ENCODE assay signal across 17 cellular contexts in the genomic region with DNA sequence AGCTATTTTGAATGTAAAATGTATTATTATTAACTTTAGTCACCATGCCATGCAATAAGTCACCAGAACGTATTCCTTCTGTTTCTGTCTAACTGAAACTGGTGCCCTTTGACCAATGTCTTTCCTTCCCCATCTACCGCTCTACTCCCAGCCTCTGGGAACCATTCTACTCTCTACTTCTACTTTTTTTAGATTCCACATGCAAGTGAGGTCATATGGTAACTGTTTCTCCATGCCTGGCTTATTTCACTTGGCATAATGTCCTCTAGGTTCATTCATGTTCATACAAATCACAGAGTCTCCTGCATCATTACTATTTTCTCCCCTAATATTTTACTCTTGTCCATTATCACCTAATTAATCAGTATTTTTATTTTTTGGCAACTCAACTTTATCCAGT.
"Had no signal": no experiment of that assay in that cellular context is flagged by ENCODE, and none has a peak within 500 bp of the region (broad histone marks: within the 10 kb centered on the region; RNA-seq: fewer than 3 reads in every experiment).

No MANE protein-coding gene starts in this region.

- H3K4me1 Mint-ChIP-seq: activated T-helper 17 cell treated with anti-CD3 and anti-CD28 coated beads, Interleukin-2, amount 50 U/mL, for 72 hours had no signal

- H3K4me2 ChIP-seq: neural progenitor cell had no signal

- H3K36me3 ChIP-seq: heart right ventricle, neural progenitor cell, pancreas, thyroid gland had no signal

- H3K27ac Mint-ChIP-seq: activated naive CD4-positive, alpha-beta T cell treated with anti-CD3 and anti-CD28 coated beads for 36 hours; activated T-helper 17 cell treated with anti-CD3 and anti-CD28 coated beads, Interleukin-2, amount 50 U/mL, for 72 hours; dendritic cell treated with granulocyte-macrophage colony-stimulating factor and Interleukin-4, amounts not matched to agents 40 ng/mL and 50 ng/mL, for 4 days; effector memory CD8-positive, alpha-beta T cell; neural progenitor cell; T-helper 2 cell treated with Interferon-gamma antibody and Interleukin-4, amounts not matched to agents 5 μg/mL and 100 μg/mL, for 36 hours had no signal

- H3K9me3 Mint-ChIP-seq: activated naive CD4-positive, alpha-beta T cell treated with anti-CD3 and anti-CD28 coated beads for 36 hours; activated T-helper 17 cell treated with anti-CD3 and anti-CD28 coated beads, Interleukin-2, amount 50 U/mL, for 72 hours; dendritic cell treated with granulocyte-macrophage colony-stimulating factor and Interleukin-4, amounts not matched to agents 40 ng/mL and 50 ng/mL, for 4 days; effector memory CD8-positive, alpha-beta T cell; T-helper 2 cell treated with Interferon-gamma antibody and Interleukin-4, amounts not matched to agents 5 μg/mL and 100 μg/mL, for 36 hours had no signal

- H3K27me3 ChIP-seq: body of pancreas, heart right ventricle, neural progenitor cell, pancreas, thyroid gland had no signal

- FAIRE-seq: frontal cortex, islet of Langerhans had no signal

- H3K9me3 ChIP-seq: body of pancreas, heart right ventricle, pancreas, thyroid gland had no signal

- H3K4me3 ChIP-seq: body of pancreas, heart right ventricle, neural progenitor cell, pancreas, skin epidermis, thyroid gland had no signal

- H2AFZ ChIP-seq: neural progenitor cell had no signal

- H3K4me3 Mint-ChIP-seq: activated naive CD4-positive, alpha-beta T cell treated with anti-CD3 and anti-CD28 coated beads for 36 hours; activated T-helper 17 cell treated with anti-CD3 and anti-CD28 coated beads, Interleukin-2, amount 50 U/mL, for 72 hours; dendritic cell treated with granulocyte-macrophage colony-stimulating factor and Interleukin-4, amounts not matched to agents 40 ng/mL and 50 ng/mL, for 4 days; effector memory CD8-positive, alpha-beta T cell; neural progenitor cell; T-helper 2 cell treated with Interferon-gamma antibody and Interleukin-4, amounts not matched to agents 5 μg/mL and 100 μg/mL, for 36 hours had no signal

- H3K36me3 Mint-ChIP-seq: neural progenitor cell had no signal

- ATAC-seq: activated T-helper 17 cell treated with anti-CD3 and anti-CD28 coated beads, Interleukin-2, amount 50 U/mL, for 72 hours; body of pancreas; effector memory CD8-positive, alpha-beta T cell; heart right ventricle; left ventricle myocardium superior; pancreas had no signal

- H3K27ac ChIP-seq: body of pancreas, neural progenitor cell, pancreas, thyroid gland had no signal

- H3K9ac ChIP-seq: neural progenitor cell had no signal

- DNase-seq: activated CD4-positive, alpha-beta T cell treated with anti-CD3 and anti-CD28 coated beads, Interleukin-2, amount 50 U/mL, for 1 hour; activated naive CD4-positive, alpha-beta T cell treated with anti-CD3 and anti-CD28 coated beads for 36 hours; activated T-cell treated with anti-CD3 and anti-CD28 coated beads for 4 hours; body of pancreas; effector memory CD8-positive, alpha-beta T cell; erythroblast; heart right ventricle; left ventricle myocardium superior; pancreas; thyroid gland had no signal
